12 cellular contexts compared by ENCODE assay signal in genomic region chr22:38943181-38943580, GRCh38. TPM values are rescaled to one million over a fixed set of nuclear protein-coding genes. Genes with fewer than 3 reads are reported as not detected.
A peak's percentile ranks its signal among the peaks of the same experiment; 100 is the strongest.
DNase-seq lines count a peak whose midpoint lies in the region; ATAC-seq, FAIRE-seq and TF ChIP-seq lines count a peak whose summit lies in the region.
"Had no signal": no experiment of that assay in that cellular context is flagged by ENCODE, and none has a peak within 500 bp of the region (broad histone marks: within the 10 kb centered on the region; RNA-seq: fewer than 3 reads in every experiment).

No MANE protein-coding gene starts in this region.

- H3K9me2 ChIP-seq in GM23338 (ENCODE audit: insufficient read depth): no peaks in the 10 kb centered on the region

- H3K4me2 ChIP-seq in GM23338: no peak overlapping the region
- H3K4me2 ChIP-seq: hepatocyte had no signal

- peaks cover 3% of the 10 kb centered on the region; the same call in 1 of the 2 replicates for H4K20me1 ChIP-seq in GM23338 (replicated peaks; ENCODE audit: insufficient read depth)

- DNase-seq in D721Med (ENCODE audit: insufficient read length, low spot score): no peak
- DNase-seq in GM23338 (ENCODE audit: low spot score): peak; percentile 47
- no peak for DNase-seq in activated T-helper 1 cell treated with anti-CD3 and anti-CD28 coated beads, Interleukin-12 subunit alpha, Interleukin-12 subunit beta, Interleukin-2, Interleukin-4 antibody, amounts not matched to agents 30 ng/mL and 10 ng/mL and 1 ng/mL, durations not matched to agents 14 hours and 24 hours and 36 hours (ENCODE audit: low spot score)
- peak; percentile 11 for DNase-seq in naive B cell
- DNase-seq in NCI-H1048 (lab: John Stamatoyannopoulos, UW): no peak
- DNase-seq in CD8-positive, alpha-beta T cell: no peak
- no peak for DNase-seq in cerebellar nuclear complex (lab: John Stamatoyannopoulos, UW)
- DNase-seq: activated naive CD4-positive, alpha-beta T cell treated with anti-CD3 and anti-CD28 coated beads for 36 hours; effector CD8-positive, alpha-beta T cell; NCI-H1105 treated with DMSO at 0.1 percent for 48 hours; NK-92 treated with Interleukin-12 subunit alpha and Interleukin-12 subunit beta, amount 100 ng/mL, for 24 hours had no signal

- H2AFZ ChIP-seq in GM23338: peak overlapping the region; percentile 80; the same call in 1 of the 2 replicates
- H2AFZ ChIP-seq: hepatocyte had no signal

- H3K4me1 Mint-ChIP-seq in GM23338 (peaks cover 10% of the 10 kb centered on the region), naive B cell (peaks cover 22 to 51% (median 33%) of the 10 kb centered on the region in 3 donors)
- peaks cover 42% of the 10 kb centered on the region for H3K4me1 Mint-ChIP-seq in activated T-helper 1 cell treated with anti-CD3 and anti-CD28 coated beads, Interleukin-12 subunit alpha, Interleukin-12 subunit beta, Interleukin-2, Interleukin-4 antibody, amounts not matched to agents 30 ng/mL and 10 ng/mL and 1 ng/mL, durations not matched to agents 14 hours and 24 hours and 36 hours (ENCODE audit: low read depth)
- peaks cover 20% of the 10 kb centered on the region for H3K4me1 Mint-ChIP-seq in CD8-positive, alpha-beta T cell (ENCODE audit: low read depth)

- CTCF ChIA-PET in CD8-positive, alpha-beta T cell (lab: Charles Lee): no interaction called here

- H3K27me3 Mint-ChIP-seq in GM23338 (ENCODE audit: insufficient read depth, low read depth, poor library complexity): peaks cover 4% of the 10 kb centered on the region
- H3K27me3 Mint-ChIP-seq in activated T-helper 1 cell treated with anti-CD3 and anti-CD28 coated beads, Interleukin-12 subunit alpha, Interleukin-12 subunit beta, Interleukin-2, Interleukin-4 antibody, amounts not matched to agents 30 ng/mL and 10 ng/mL and 1 ng/mL, durations not matched to agents 14 hours and 24 hours and 36 hours (ENCODE audit: insufficient read depth): peaks cover 20% of the 10 kb centered on the region
- peaks cover 21 to 57% (median 43%) of the 10 kb centered on the region in 3 donors for H3K27me3 Mint-ChIP-seq in naive B cell
- peaks cover 60% of the 10 kb centered on the region for H3K27me3 Mint-ChIP-seq in CD8-positive, alpha-beta T cell (ENCODE audit: low read depth)

- H3K36me3 Mint-ChIP-seq in GM23338 (ENCODE audit: low read depth) (no peaks in the 10 kb centered on the region), naive B cell (no peaks in the 10 kb centered on the region)
- H3K36me3 Mint-ChIP-seq in activated T-helper 1 cell treated with anti-CD3 and anti-CD28 coated beads, Interleukin-12 subunit alpha, Interleukin-12 subunit beta, Interleukin-2, Interleukin-4 antibody, amounts not matched to agents 30 ng/mL and 10 ng/mL and 1 ng/mL, durations not matched to agents 14 hours and 24 hours and 36 hours (ENCODE audit: low read depth): no peaks in the 10 kb centered on the region
- H3K36me3 Mint-ChIP-seq in CD8-positive, alpha-beta T cell: no peaks in the 10 kb centered on the region

- no peaks in the 10 kb centered on the region for H3F3A ChIP-seq in GM23338 (replicated peaks; ENCODE audit: low read depth)

- no peak for FAIRE-seq in D721Med (lab: Jason Lieb, UNC)

- no peaks in the 10 kb centered on the region for H3K36me3 ChIP-seq in GM23338 (ENCODE audit: insufficient read depth)
- H3K36me3 ChIP-seq in CD8-positive, alpha-beta T cell (ENCODE audit: insufficient read depth, low read length): no peaks in the 10 kb centered on the region

- H3K9me3 Mint-ChIP-seq in GM23338 (no peaks in the 10 kb centered on the region), naive B cell (no peaks in the 10 kb centered on the region)
- no peaks in the 10 kb centered on the region for H3K9me3 Mint-ChIP-seq in activated T-helper 1 cell treated with anti-CD3 and anti-CD28 coated beads, Interleukin-12 subunit alpha, Interleukin-12 subunit beta, Interleukin-2, Interleukin-4 antibody, amounts not matched to agents 30 ng/mL and 10 ng/mL and 1 ng/mL, durations not matched to agents 14 hours and 24 hours and 36 hours
- no peaks in the 10 kb centered on the region for H3K9me3 Mint-ChIP-seq in CD8-positive, alpha-beta T cell
- H3K9me3 Mint-ChIP-seq: activated naive CD4-positive, alpha-beta T cell treated with anti-CD3 and anti-CD28 coated beads for 36 hours had no signal

- no peak overlapping the region for H3K4me3 Mint-ChIP-seq in GM23338
- peak overlapping the region; percentile 37 for H3K4me3 Mint-ChIP-seq in activated T-helper 1 cell treated with anti-CD3 and anti-CD28 coated beads, Interleukin-12 subunit alpha, Interleukin-12 subunit beta, Interleukin-2, Interleukin-4 antibody, amounts not matched to agents 30 ng/mL and 10 ng/mL and 1 ng/mL, durations not matched to agents 14 hours and 24 hours and 36 hours
- H3K4me3 Mint-ChIP-seq in naive B cell: peak overlapping the region in 7 of 8 donors; percentile 63 to 85 (median 74)
- H3K4me3 Mint-ChIP-seq in CD8-positive, alpha-beta T cell: no peak overlapping the region
- H3K4me3 Mint-ChIP-seq: activated naive CD4-positive, alpha-beta T cell treated with anti-CD3 and anti-CD28 coated beads for 36 hours had no signal

- no peaks in the 10 kb centered on the region; the same call in 1 of the 2 replicates for H3K4me1 ChIP-seq in GM23338 (ENCODE audit: insufficient read depth)
- peaks cover 13% of the 10 kb centered on the region for H3K4me1 ChIP-seq in CD8-positive, alpha-beta T cell (ENCODE audit: insufficient read depth, low read length)

- ATAC-seq in GM23338 (peak; percentile 22; the same call in 1 of the 3 replicates), naive B cell (ENCODE audit: low read depth in 2 of 2) (no peak)
- ATAC-seq in CD8-positive, alpha-beta T cell: no peak

- H3K27ac ChIP-seq in GM23338 (ENCODE audit: low read depth): no peak overlapping the region
- no peak overlapping the region for H3K27ac ChIP-seq in CD8-positive, alpha-beta T cell (ENCODE audit: low read depth, low read length)
- H3K27ac ChIP-seq: hepatocyte had no signal

- TF ChIP-seq CTCF in D721Med (IDR thresholded peaks at IDR 0.05; ENCODE audit: insufficient read depth, missing control alignments) (peak; percentile 7), GM23338 (conservative IDR thresholded peaks at IDR 0.05; ENCODE audit: low read depth in 2 of 2) (peak; percentile 33 to 47; a peak in 3 of 4 replicates)
- no peak for TF ChIP-seq CTCF in CD8-positive, alpha-beta T cell (IDR thresholded peaks at IDR 0.05)

- POLR2A ChIA-PET in CD8-positive, alpha-beta T cell (lab: Charles Lee): interaction anchor here (1.1 kb wide), 1 partner anchor 200 kb away, joined by 3 read pairs; no protein-coding TSS in a partner anchor

- no peaks in the 10 kb centered on the region for H3K27me3 ChIP-seq in GM23338 (ENCODE audit: insufficient read depth)
- peaks cover 10% of the 10 kb centered on the region for H3K27me3 ChIP-seq in CD8-positive, alpha-beta T cell (ENCODE audit: insufficient read depth, low read length)

- H3K27ac Mint-ChIP-seq in GM23338: no peak overlapping the region
- peak overlapping the region; percentile 71 for H3K27ac Mint-ChIP-seq in activated T-helper 1 cell treated with anti-CD3 and anti-CD28 coated beads, Interleukin-12 subunit alpha, Interleukin-12 subunit beta, Interleukin-2, Interleukin-4 antibody, amounts not matched to agents 30 ng/mL and 10 ng/mL and 1 ng/mL, durations not matched to agents 14 hours and 24 hours and 36 hours
- peak overlapping the region in 5 of 6 donors; percentile 12 to 93 (median 79) for H3K27ac Mint-ChIP-seq in naive B cell
- no peak overlapping the region for H3K27ac Mint-ChIP-seq in CD8-positive, alpha-beta T cell
- H3K27ac Mint-ChIP-seq: activated naive CD4-positive, alpha-beta T cell treated with anti-CD3 and anti-CD28 coated beads for 36 hours had no signal

- H3K79me2 ChIP-seq in GM23338 (replicated peaks; ENCODE audit: insufficient read depth): no peaks in the 10 kb centered on the region
- H3K79me2 ChIP-seq: hepatocyte had no signal

- no peak overlapping the region for H3K4me3 ChIP-seq in GM23338
- H3K4me3 ChIP-seq in CD8-positive, alpha-beta T cell (ENCODE audit: low read depth, low read length): no peak overlapping the region
- H3K4me3 ChIP-seq: hepatocyte had no signal

- H3K9me3 ChIP-seq in CD8-positive, alpha-beta T cell (ENCODE audit: low read length): no peaks in the 10 kb centered on the region

- intact Hi-C loops in activated T-helper 1 cell treated with anti-CD3 and anti-CD28 coated beads, Interleukin-12 subunit alpha, Interleukin-12 subunit beta, Interleukin-2, Interleukin-4 antibody, amounts not matched to agents 30 ng/mL and 10 ng/mL and 1 ng/mL, durations not matched to agents 14 hours and 24 hours and 36 hours (cut with micrococcal nuclease): loop anchor here (5.0 kb wide), 1 partner anchor 59 kb away; no protein-coding TSS in a partner anchor
- intact Hi-C loops in CD8-positive, alpha-beta T cell (cut with DNase I, micrococcal nuclease): no loop called here

TF ChIP-seq in GM23338, 12 proteins besides CTCF, POLR2A, EP300 and RAD21 (continues in another document):
- no peak for TF ChIP-seq POLR2AphosphoS5 (IDR thresholded peaks at IDR 0.05; ENCODE audit: low read depth)
- TF ChIP-seq JUNB (IDR thresholded peaks at IDR 0.05; ENCODE audit: unreplicated experiment): no peak
- TF ChIP-seq CREB1 (CRISPR knock-in tag; IDR thresholded peaks at IDR 0.05; ENCODE audit: low read depth): no peak
- no peak for TF ChIP-seq STAT1 (IDR thresholded peaks at IDR 0.05; ENCODE audit: unreplicated experiment)

RNA-seq across cellular contexts. Expression of gene APOBEC3A, which starts 14.2 kb away (rescaled TPM):
- not detected in 2 replicates for total RNA-seq in GM23338 (2014; rRNA removed; shearing (Covaris generic))
- polyA plus RNA-seq in GM23338 (2016; fragmentation: Nextera tagmentation; extraction: Ambion mirVana): 0.21 TPM in 1 of 2 replicates, not detected in the other
- total RNA-seq in activated T-helper 1 cell treated with anti-CD3 and anti-CD28 coated beads, Interleukin-12 subunit alpha, Interleukin-12 subunit beta, Interleukin-2, Interleukin-4 antibody, amounts not matched to agents 30 ng/mL and 10 ng/mL and 1 ng/mL, durations not matched to agents 14 hours and 24 hours and 36 hours: not detected in 2 replicates
- polyA plus RNA-seq in naive B cell (ENCODE audit: low read depth in 6 of 6): 1 to 10 TPM in 1 of 6 donors, under 1 TPM in 2, not detected in 3; 0.29 to 2.8 (median 0.40) TPM
- not detected for total RNA-seq in CD8-positive, alpha-beta T cell
- total RNA-seq: activated naive CD4-positive, alpha-beta T cell treated with anti-CD3 and anti-CD28 coated beads for 36 hours; hepatocyte had no signal
- polyA plus RNA-seq: hepatocyte had no signal

RNA-seq across cellular contexts. Expression of gene APOBEC3B, which starts 39.0 kb away (rescaled TPM):
- 5.9 and 7.0 TPM in 2 replicates for total RNA-seq in GM23338 (2014; rRNA removed; shearing (Covaris generic))
- polyA plus RNA-seq in GM23338 (2016; fragmentation: Nextera tagmentation; extraction: Ambion mirVana) (9.2 and 11.8 TPM in 2 replicates), naive B cell (ENCODE audit: low read depth in 6 of 6) (1 to 10 TPM in 2 of 6 donors, under 1 TPM in 3, not detected in 1; 0.44 to 1.5 (median 0.56) TPM)
- 17.9 and 19.5 TPM in 2 replicates for total RNA-seq in activated T-helper 1 cell treated with anti-CD3 and anti-CD28 coated beads, Interleukin-12 subunit alpha, Interleukin-12 subunit beta, Interleukin-2, Interleukin-4 antibody, amounts not matched to agents 30 ng/mL and 10 ng/mL and 1 ng/mL, durations not matched to agents 14 hours and 24 hours and 36 hours
- under 1 TPM in 1 of 2 experiments, not detected in 1; 0.41 TPM for total RNA-seq in CD8-positive, alpha-beta T cell

Comparison
In these comparisons a context has a peak if more than half of its experiments do, and no peak if none do; other contexts are left out.
1. DNase-seq: peak in GM23338 (single experiment) and naive B cell (single experiment); none in D721Med (single experiment), activated T-helper 1 cell treated with anti-CD3 and anti-CD28 coated beads, Interleukin-12 subunit alpha, Interleukin-12 subunit beta, Interleukin-2, Interleukin-4 antibody, amounts not matched to agents 30 ng/mL and 10 ng/mL and 1 ng/mL, durations not matched to agents 14 hours and 24 hours and 36 hours (single experiment), NCI-H1048 (single experiment), CD8-positive, alpha-beta T cell (0 of 7) and cerebellar nuclear complex (0 of 2).
2. H3K27ac Mint-ChIP-seq: peak in activated T-helper 1 cell treated with anti-CD3 and anti-CD28 coated beads, Interleukin-12 subunit alpha, Interleukin-12 subunit beta, Interleukin-2, Interleukin-4 antibody, amounts not matched to agents 30 ng/mL and 10 ng/mL and 1 ng/mL, durations not matched to agents 14 hours and 24 hours and 36 hours (single experiment) and naive B cell (5 of 6); none in GM23338 (single experiment) and CD8-positive, alpha-beta T cell (single experiment).
3. H3K4me3 Mint-ChIP-seq: peak in activated T-helper 1 cell treated with anti-CD3 and anti-CD28 coated beads, Interleukin-12 subunit alpha, Interleukin-12 subunit beta, Interleukin-2, Interleukin-4 antibody, amounts not matched to agents 30 ng/mL and 10 ng/mL and 1 ng/mL, durations not matched to agents 14 hours and 24 hours and 36 hours (single experiment) and naive B cell (7 of 8); none in GM23338 (single experiment) and CD8-positive, alpha-beta T cell (single experiment).